Comparison of ENCODE assay signal across 1 cellular context in the genomic region with DNA sequence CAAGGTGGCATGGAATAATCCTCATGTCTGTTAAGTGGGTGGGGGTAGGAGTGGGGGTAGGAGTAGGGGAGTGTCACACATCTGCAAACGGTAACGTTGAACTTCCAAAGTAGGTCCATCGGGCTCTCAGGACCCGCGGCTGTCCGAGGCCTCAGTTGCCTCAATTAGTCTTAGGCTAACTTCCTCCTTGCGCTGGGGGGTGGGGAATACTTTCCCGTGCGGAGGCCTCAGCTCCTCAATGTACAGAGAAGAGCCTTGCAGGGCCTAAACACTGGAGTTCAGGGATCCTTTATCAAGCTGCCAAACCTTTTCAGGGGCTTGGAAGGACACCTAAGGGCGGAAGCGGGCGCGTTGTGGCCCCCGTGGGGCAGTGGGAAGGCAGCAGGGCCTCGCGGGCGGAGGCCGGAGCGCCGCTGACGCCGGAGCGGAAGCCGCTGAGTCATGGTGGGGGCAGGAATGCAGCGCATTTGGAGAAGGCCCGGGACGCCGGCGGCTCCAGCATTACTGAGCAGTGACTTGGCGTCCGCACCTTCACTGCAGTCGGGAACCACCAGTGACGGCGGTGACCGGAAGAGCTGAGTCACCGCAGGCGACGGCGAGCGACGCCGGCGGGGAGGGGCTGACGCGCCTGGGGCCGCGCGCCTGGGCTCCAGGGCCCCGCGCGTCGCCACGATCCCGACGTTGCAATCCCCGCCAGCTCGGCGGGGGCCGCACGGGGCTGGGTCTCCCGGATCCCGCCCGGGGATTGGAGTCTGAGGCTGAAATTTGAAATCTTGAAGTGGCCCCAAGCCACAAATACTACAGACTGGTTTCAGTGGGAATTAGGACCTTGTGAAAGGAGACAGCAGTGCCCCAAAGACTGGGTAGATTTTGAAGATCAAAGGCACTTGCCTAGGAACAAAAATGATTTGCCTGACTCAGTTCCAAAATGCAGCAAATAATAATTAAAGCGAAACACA.
A peak's percentile ranks its signal among the peaks of the same experiment; 100 is the strongest.
TF ChIP-seq lines count a peak whose summit lies in the region.

No MANE protein-coding gene starts in this region.

TF ChIP-seq in K562, 482 proteins besides CTCF, POLR2A, EP300 and RAD21 (continues in another document):
- TF ChIP-seq CBX1 (IDR thresholded peaks at IDR 0.05; ENCODE audit: low read depth) (peak; percentile 80), ZBED1 (IDR thresholded peaks at IDR 0.05) (0 out of 2 replicates have a peak, but pooled peaks have one; percentile 28), NR2F6 (CRISPR knock-in tag; IDR thresholded peaks at IDR 0.05) (no peak), NELFE (IDR thresholded peaks at IDR 0.05; ENCODE audit: insufficient read depth, insufficient read length) (no peak), ZNF644 (tag; IDR thresholded peaks at IDR 0.05; ENCODE audit: low read depth) (peak; percentile 89), ATF1 (CRISPR knock-in tag; IDR thresholded peaks at IDR 0.05) (peak; percentile 85), ATF1 (tag; IDR thresholded peaks at IDR 0.05) (peak; percentile 98), PRPF4 (IDR thresholded peaks at IDR 0.05; ENCODE audit: insufficient read depth, low read depth, low read length, poor library complexity, severe bottlenecking) (peak; percentile 59), ZNF561 (CRISPR knock-in tag; conservative IDR thresholded peaks at IDR 0.05) (no peak), ZNF609 (CRISPR knock-in tag; IDR thresholded peaks at IDR 0.05; ENCODE audit: borderline replicate concordance) (peak; percentile 71; the same call in 1 of the 2 replicates), TRIM24 (IDR thresholded peaks at IDR 0.05) (peak; percentile 12 to 43; a peak in 1 of 4 replicates), NFE2L1 (tag; IDR thresholded peaks at IDR 0.05; ENCODE audit: borderline replicate concordance, low read depth) (peak; percentile 79), HMBOX1 (IDR thresholded peaks at IDR 0.05) (no peak), ELK3 (CRISPR knock-in tag; IDR thresholded peaks at IDR 0.05) (no peak), MECOM (CRISPR knock-in tag; IDR thresholded peaks at IDR 0.05) (no peak; the same call in 1 of the 2 replicates), FOXK2 (conservative IDR thresholded peaks at IDR 0.05 in 1 of 2, IDR thresholded peaks at IDR 0.05 in 1 of 2; ENCODE audit: low read depth in 2 of 2) (peak; percentile 20 to 51; a peak in 2 of 4 replicates), USF2 (CRISPR knock-in tag; IDR thresholded peaks at IDR 0.05) (no peak), CBX3 (IDR thresholded peaks at IDR 0.05; ENCODE audit: borderline replicate concordance in 1 of 2, low read length in 2 of 2) (no peak), CBX2 (IDR thresholded peaks at IDR 0.05; ENCODE audit: insufficient read depth, low read length, poor library complexity, severe bottlenecking) (no peak), SMAD4 (CRISPR knock-in tag; conservative IDR thresholded peaks at IDR 0.05) (peak; percentile 98), CREB3 (tag; conservative IDR thresholded peaks at IDR 0.05; ENCODE audit: low read depth) (no peak), SMARCA4 (IDR thresholded peaks at IDR 0.05) (peak; percentile 14; the same call in 1 of the 2 replicates), ARID3B (CRISPR knock-in tag; IDR thresholded peaks at IDR 0.05; ENCODE audit: borderline replicate concordance) (no peak), ZNF655 (CRISPR knock-in tag; IDR thresholded peaks at IDR 0.05) (no peak), BCOR (IDR thresholded peaks at IDR 0.05) (peak; percentile 64; the same call in 1 of the 2 replicates), NEUROD1 (IDR thresholded peaks at IDR 0.05; ENCODE audit: borderline replicate concordance, low read depth, low read length, partially characterized antibody) (peak; percentile 87)
- TF ChIP-seq, protein P1, sequence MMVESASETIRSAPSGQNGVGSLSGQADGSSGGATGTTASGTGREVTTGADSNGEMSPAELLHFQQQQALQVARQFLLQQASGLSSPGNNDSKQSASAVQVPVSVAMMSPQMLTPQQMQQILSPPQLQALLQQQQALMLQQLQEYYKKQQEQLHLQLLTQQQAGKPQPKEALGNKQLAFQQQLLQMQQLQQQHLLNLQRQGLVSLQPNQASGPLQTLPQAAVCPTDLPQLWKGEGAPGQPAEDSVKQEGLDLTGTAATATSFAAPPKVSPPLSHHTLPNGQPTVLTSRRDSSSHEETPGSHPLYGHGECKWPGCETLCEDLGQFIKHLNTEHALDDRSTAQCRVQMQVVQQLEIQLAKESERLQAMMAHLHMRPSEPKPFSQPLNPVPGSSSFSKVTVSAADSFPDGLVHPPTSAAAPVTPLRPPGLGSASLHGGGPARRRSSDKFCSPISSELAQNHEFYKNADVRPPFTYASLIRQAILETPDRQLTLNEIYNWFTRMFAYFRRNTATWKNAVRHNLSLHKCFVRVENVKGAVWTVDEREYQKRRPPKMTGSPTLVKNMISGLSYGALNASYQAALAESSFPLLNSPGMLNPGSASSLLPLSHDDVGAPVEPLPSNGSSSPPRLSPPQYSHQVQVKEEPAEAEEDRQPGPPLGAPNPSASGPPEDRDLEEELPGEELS (CRISPR knock-in tag; IDR thresholded peaks at IDR 0.05; ENCODE audit: borderline replicate concordance), result no peak
- TF ChIP-seq, protein P2, sequence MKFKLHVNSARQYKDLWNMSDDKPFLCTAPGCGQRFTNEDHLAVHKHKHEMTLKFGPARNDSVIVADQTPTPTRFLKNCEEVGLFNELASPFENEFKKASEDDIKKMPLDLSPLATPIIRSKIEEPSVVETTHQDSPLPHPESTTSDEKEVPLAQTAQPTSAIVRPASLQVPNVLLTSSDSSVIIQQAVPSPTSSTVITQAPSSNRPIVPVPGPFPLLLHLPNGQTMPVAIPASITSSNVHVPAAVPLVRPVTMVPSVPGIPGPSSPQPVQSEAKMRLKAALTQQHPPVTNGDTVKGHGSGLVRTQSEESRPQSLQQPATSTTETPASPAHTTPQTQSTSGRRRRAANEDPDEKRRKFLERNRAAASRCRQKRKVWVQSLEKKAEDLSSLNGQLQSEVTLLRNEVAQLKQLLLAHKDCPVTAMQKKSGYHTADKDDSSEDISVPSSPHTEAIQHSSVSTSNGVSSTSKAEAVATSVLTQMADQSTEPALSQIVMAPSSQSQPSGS (CRISPR knock-in tag; IDR thresholded peaks at IDR 0.05), result no peak
- TF ChIP-seq, protein P3, sequence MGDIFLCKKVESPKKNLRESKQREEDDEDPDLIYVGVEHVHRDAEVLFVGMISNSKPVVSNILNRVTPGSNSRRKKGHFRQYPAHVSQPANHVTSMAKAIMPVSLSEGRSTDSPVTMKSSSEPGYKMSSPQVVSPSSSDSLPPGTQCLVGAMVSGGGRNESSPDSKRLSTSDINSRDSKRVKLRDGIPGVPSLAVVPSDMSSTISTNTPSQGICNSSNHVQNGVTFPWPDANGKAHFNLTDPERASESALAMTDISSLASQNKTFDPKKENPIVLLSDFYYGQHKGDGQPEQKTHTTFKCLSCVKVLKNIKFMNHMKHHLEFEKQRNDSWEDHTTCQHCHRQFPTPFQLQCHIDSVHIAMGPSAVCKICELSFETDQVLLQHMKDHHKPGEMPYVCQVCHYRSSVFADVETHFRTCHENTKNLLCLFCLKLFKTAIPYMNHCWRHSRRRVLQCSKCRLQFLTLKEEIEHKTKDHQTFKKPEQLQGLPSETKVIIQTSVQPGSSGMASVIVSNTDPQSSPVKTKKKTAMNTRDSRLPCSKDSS (IDR thresholded peaks at IDR 0.05; ENCODE audit: low read depth, partially characterized antibody), result no peak
- TF ChIP-seq, protein P4, sequence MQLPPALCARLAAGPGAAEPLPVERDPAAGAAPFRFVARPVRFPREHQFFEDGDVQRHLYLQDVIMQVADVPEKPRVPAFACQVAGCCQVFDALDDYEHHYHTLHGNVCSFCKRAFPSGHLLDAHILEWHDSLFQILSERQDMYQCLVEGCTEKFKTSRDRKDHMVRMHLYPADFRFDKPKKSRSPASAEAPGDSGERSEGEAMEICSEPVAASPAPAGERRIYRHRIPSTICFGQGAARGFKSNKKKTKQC (CRISPR knock-in tag; IDR thresholded peaks at IDR 0.05), result no peak
